2 cellular contexts compared by ENCODE assay signal in the genomic region with DNA sequence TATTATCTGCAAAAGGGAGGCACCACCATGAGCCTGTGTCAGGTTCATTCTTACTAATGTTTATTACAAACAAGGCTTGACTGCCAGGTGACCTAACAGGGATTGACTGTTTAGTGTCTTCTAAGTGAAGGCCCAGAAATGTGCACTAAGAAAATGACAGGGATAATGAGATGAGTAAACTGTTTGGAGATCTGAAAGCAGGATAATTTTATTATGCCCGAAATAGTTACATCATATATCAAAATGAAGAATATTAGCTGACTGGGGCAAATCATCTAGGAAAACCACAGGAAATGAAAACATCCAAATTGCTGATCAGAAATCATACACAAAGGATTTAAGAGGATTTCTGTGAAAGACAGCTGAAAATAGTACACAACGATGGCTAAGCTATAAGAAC.
A peak's percentile ranks its signal among the peaks of the same experiment; 100 is the strongest.
TF ChIP-seq lines count a peak whose summit lies in the region.

No MANE protein-coding gene starts in this region.

TF ChIP-seq in IMR-90, 13 proteins besides CTCF, POLR2A, EP300 and RAD21 (continued from another document):
- TF ChIP-seq MAFK (IDR thresholded peaks at IDR 0.05; ENCODE audit: low read depth, low read length) (peak; percentile 38), SMC3 (IDR thresholded peaks at IDR 0.05; ENCODE audit: low read depth, low read length) (no peak), BHLHE40 (IDR thresholded peaks at IDR 0.05; ENCODE audit: low read depth, low read length) (no peak), CEBPB (IDR thresholded peaks at IDR 0.05; ENCODE audit: low read depth, low read length) (no peak)
TF ChIP-seq in IMR-90: peak in this region for 1.

TF ChIP-seq in SK-N-SH, 30 proteins besides CTCF, POLR2A, EP300 and RAD21 (continued from another document):
- TF ChIP-seq USF2 (IDR thresholded peaks at IDR 0.05; ENCODE audit: borderline replicate concordance, low read depth, low read length) (no peak), RFX5 (IDR thresholded peaks at IDR 0.05; ENCODE audit: low read length) (no peak), EZH2phosphoT487 (IDR thresholded peaks at IDR 0.05; ENCODE audit: borderline replicate concordance, low read depth) (no peak), NRF1 (IDR thresholded peaks at IDR 0.05; ENCODE audit: low read depth, low read length) (no peak), MXI1 (IDR thresholded peaks at IDR 0.05; ENCODE audit: low read depth, low read length) (no peak; the same call in 1 of the 2 replicates), MEF2A (IDR thresholded peaks at IDR 0.05; ENCODE audit: borderline replicate concordance, low read depth) (no peak), FOSL2 (IDR thresholded peaks at IDR 0.05; ENCODE audit: borderline replicate concordance, low read depth) (no peak), SMC3 (IDR thresholded peaks at IDR 0.05; ENCODE audit: low read depth, low read length) (no peak), POLR2AphosphoS5 (IDR thresholded peaks at IDR 0.05; ENCODE audit: low read depth, low read length) (peak; percentile 51; the same call in 1 of the 2 replicates), GABPA (IDR thresholded peaks at IDR 0.05; ENCODE audit: low read depth) (no peak), FOXJ3 (CRISPR knock-in tag; IDR thresholded peaks at IDR 0.05) (peak; percentile 72), CHD2 (IDR thresholded peaks at IDR 0.05; ENCODE audit: low read length, partially characterized antibody) (peak; percentile 48), NFIC (IDR thresholded peaks at IDR 0.05; ENCODE audit: borderline replicate concordance) (no peak), ELF1 (IDR thresholded peaks at IDR 0.05) (no peak), TCF12 (IDR thresholded peaks at IDR 0.05) (peak; percentile 70), TAF1 (IDR thresholded peaks at IDR 0.05; ENCODE audit: borderline replicate concordance, low read depth, low read length) (no peak), GATA2 (CRISPR knock-in tag; IDR thresholded peaks at IDR 0.05) (peak; percentile 77), RCOR1 (IDR thresholded peaks at IDR 0.05; ENCODE audit: low read length) (0 out of 2 replicates have a peak, but pooled peaks have one; percentile 35), SIN3A (IDR thresholded peaks at IDR 0.05; ENCODE audit: borderline replicate concordance, low read depth, low read length) (no peak), USF1 (IDR thresholded peaks at IDR 0.05; ENCODE audit: borderline replicate concordance, low read depth) (no peak), TEAD4 (IDR thresholded peaks at IDR 0.05; ENCODE audit: borderline replicate concordance, insufficient read depth) (peak; percentile 28; the same call in 1 of the 2 replicates), FOXM1 (IDR thresholded peaks at IDR 0.05; ENCODE audit: low read depth) (no peak), JUND (IDR thresholded peaks at IDR 0.05) (peak; percentile 27), RXRA (IDR thresholded peaks at IDR 0.05; ENCODE audit: borderline replicate concordance, low read depth) (no peak), REST (IDR thresholded peaks at IDR 0.05; ENCODE audit: low read depth, low read length) (no peak), ZBTB33 (IDR thresholded peaks at IDR 0.05; ENCODE audit: borderline replicate concordance, low read depth) (no peak), MAX (IDR thresholded peaks at IDR 0.05; ENCODE audit: low read depth) (no peak)
- TF ChIP-seq, protein P1, sequence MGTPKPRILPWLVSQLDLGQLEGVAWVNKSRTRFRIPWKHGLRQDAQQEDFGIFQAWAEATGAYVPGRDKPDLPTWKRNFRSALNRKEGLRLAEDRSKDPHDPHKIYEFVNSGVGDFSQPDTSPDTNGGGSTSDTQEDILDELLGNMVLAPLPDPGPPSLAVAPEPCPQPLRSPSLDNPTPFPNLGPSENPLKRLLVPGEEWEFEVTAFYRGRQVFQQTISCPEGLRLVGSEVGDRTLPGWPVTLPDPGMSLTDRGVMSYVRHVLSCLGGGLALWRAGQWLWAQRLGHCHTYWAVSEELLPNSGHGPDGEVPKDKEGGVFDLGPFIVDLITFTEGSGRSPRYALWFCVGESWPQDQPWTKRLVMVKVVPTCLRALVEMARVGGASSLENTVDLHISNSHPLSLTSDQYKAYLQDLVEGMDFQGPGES (IDR thresholded peaks at IDR 0.05; ENCODE audit: low read depth, low read length) = no peak
- TF ChIP-seq, protein P2, sequence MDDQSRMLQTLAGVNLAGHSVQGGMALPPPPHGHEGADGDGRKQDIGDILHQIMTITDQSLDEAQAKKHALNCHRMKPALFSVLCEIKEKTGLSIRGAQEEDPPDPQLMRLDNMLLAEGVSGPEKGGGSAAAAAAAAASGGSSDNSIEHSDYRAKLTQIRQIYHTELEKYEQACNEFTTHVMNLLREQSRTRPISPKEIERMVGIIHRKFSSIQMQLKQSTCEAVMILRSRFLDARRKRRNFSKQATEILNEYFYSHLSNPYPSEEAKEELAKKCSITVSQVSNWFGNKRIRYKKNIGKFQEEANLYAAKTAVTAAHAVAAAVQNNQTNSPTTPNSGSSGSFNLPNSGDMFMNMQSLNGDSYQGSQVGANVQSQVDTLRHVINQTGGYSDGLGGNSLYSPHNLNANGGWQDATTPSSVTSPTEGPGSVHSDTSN (IDR thresholded peaks at IDR 0.05) = peak; percentile 60
